ENCODE assay signal across 8 cellular contexts in genomic region chr2:152335851-152336102, GRCh38. TPM values are rescaled to one million over a fixed set of nuclear protein-coding genes. Genes with fewer than 3 reads are reported as not detected.
DNase-seq lines count a peak whose midpoint lies in the region; ATAC-seq, FAIRE-seq and TF ChIP-seq lines count a peak whose summit lies in the region.

No MANE protein-coding gene starts in this region.

- peaks cover 12% of the 10 kb centered on the region for H3K4me1 Mint-ChIP-seq in activated CD4-positive, alpha-beta memory T cell treated with anti-CD3 and anti-CD28 coated beads, Interleukin-2, amount 10 ng/mL, durations not matched to agents 7 days and 5 days

- H3K36me3 Mint-ChIP-seq in activated CD4-positive, alpha-beta memory T cell treated with anti-CD3 and anti-CD28 coated beads, Interleukin-2, amount 10 ng/mL, durations not matched to agents 7 days and 5 days (ENCODE audit: low read depth): no peaks in the 10 kb centered on the region

- no peaks in the 10 kb centered on the region for H3K9me3 Mint-ChIP-seq in activated CD4-positive, alpha-beta memory T cell treated with anti-CD3 and anti-CD28 coated beads, Interleukin-2, amount 10 ng/mL, durations not matched to agents 7 days and 5 days

- no peak for TF ChIP-seq CTCF in gastrocnemius medialis (IDR thresholded peaks at IDR 0.05 in 4 of 5, conservative IDR thresholded peaks at IDR 0.05 in 1 of 5)

- H3K27me3 Mint-ChIP-seq in activated CD4-positive, alpha-beta memory T cell treated with anti-CD3 and anti-CD28 coated beads, Interleukin-2, amount 10 ng/mL, durations not matched to agents 7 days and 5 days: peaks cover 49% of the 10 kb centered on the region

- no peaks in the 10 kb centered on the region for H3K36me3 ChIP-seq in gastrocnemius medialis

- DNase-seq in GM12891 (ENCODE audit: insufficient read length, low spot score) (peak; percentile 23), left cardiac atrium (peak; percentile 39), gastrocnemius medialis (peak in 1 of 2 donors; percentile 25), glomerular visceral epithelial cell (ENCODE audit: extremely low spot score) (no peak), NCI-H1694 (lab: John Stamatoyannopoulos, UW) (no peak)
- no peak for DNase-seq in activated CD4-positive, alpha-beta memory T cell treated with anti-CD3 and anti-CD28 coated beads, Interleukin-2, amount 10 ng/mL, durations not matched to agents 7 days and 5 days

- CTCF ChIA-PET in activated CD4-positive, alpha-beta memory T cell treated with anti-CD3 and anti-CD28 coated beads, Interleukin-2, amount 10 ng/mL, durations not matched to agents 7 days and 5 days (lab: Charles Lee): no interaction called here

- POLR2A ChIA-PET in activated CD4-positive, alpha-beta memory T cell treated with anti-CD3 and anti-CD28 coated beads, Interleukin-2, amount 10 ng/mL, durations not matched to agents 7 days and 5 days (lab: Charles Lee): no interaction called here

- in situ Hi-C loops in gastrocnemius medialis (cut with MboI; ENCODE audit: low sequenced_read_pairs in 4 of 4): loop anchor here (10.0 to 25.0 kb wide), 5 partner anchors 79 to 299 kb away; no protein-coding TSS in a partner anchor

- intact Hi-C loops in left cardiac atrium (cut with DNase I): loop anchor here (5.0 to 10.0 kb wide), 3 partner anchors 143 to 299 kb away; no protein-coding TSS in a partner anchor
- intact Hi-C loops in gastrocnemius medialis (cut with DNase I; ENCODE audit: low total_unique reads): loop anchor here (1.0 to 10.0 kb wide), 5 partner anchors 42 to 293 kb away; partner anchors contain the start of gene STAM2

- no peaks in the 10 kb centered on the region for H3K9me3 ChIP-seq in gastrocnemius medialis

- no peak for TF ChIP-seq POLR2A in GM12891 (IDR thresholded peaks at IDR 0.05; ENCODE audit: low read depth, low read length)
- no peak for TF ChIP-seq POLR2A in gastrocnemius medialis (IDR thresholded peaks at IDR 0.05)

- H3K27ac ChIP-seq in gastrocnemius medialis: peak overlapping the region; percentile 80 to 97 (median 96)

- H3K4me3 ChIP-seq in gastrocnemius medialis: peak overlapping the region; percentile 67 to 96 (median 86)

- FAIRE-seq in GM12891 (lab: Jason Lieb, UNC): no peak

- H3K27me3 ChIP-seq in gastrocnemius medialis: no peaks in the 10 kb centered on the region

- H3K4me3 Mint-ChIP-seq in activated CD4-positive, alpha-beta memory T cell treated with anti-CD3 and anti-CD28 coated beads, Interleukin-2, amount 10 ng/mL, durations not matched to agents 7 days and 5 days: peak overlapping the region; percentile 53

- peaks cover 25 to 47% of the 10 kb centered on the region in 2 donors for H3K4me1 ChIP-seq in gastrocnemius medialis

- no peak overlapping the region for H3K27ac Mint-ChIP-seq in activated CD4-positive, alpha-beta memory T cell treated with anti-CD3 and anti-CD28 coated beads, Interleukin-2, amount 10 ng/mL, durations not matched to agents 7 days and 5 days

- peak; percentile 24 for ATAC-seq in HG02642 (IDR thresholded peaks at IDR 0.05; ENCODE audit: poor library complexity, unreplicated experiment)
- ATAC-seq in left cardiac atrium: peak; percentile 16 to 17
- ATAC-seq in gastrocnemius medialis: peak; percentile 5 to 18
- ATAC-seq in GM18858 (IDR thresholded peaks at IDR 0.05; ENCODE audit: unreplicated experiment): no peak

TF ChIP-seq in GM12891, 5 proteins besides CTCF, POLR2A, EP300 and RAD21:
- TF ChIP-seq POLR2AphosphoS5 (IDR thresholded peaks at IDR 0.05; ENCODE audit: low read depth, low read length): no peak
- TF ChIP-seq SPI1 (IDR thresholded peaks at IDR 0.05; ENCODE audit: low read depth, low read length): no peak
- no peak for TF ChIP-seq PAX5 (IDR thresholded peaks at IDR 0.05; ENCODE audit: insufficient read depth, low read length, severe bottlenecking)
- no peak for TF ChIP-seq POU2F2 (IDR thresholded peaks at IDR 0.05; ENCODE audit: low read depth, low read length)
- TF ChIP-seq TAF1 (IDR thresholded peaks at IDR 0.05; ENCODE audit: low read depth, low read length): no peak

RNA-seq across cellular contexts. Expression of gene FMNL2, which starts 0.8 kb away (rescaled TPM):
- polyA plus RNA-seq in GM12891 (2012; ENCODE audit: low read depth, missing spikeins): 1.2 TPM
- total RNA-seq in activated CD4-positive, alpha-beta memory T cell treated with anti-CD3 and anti-CD28 coated beads, Interleukin-2, amount 10 ng/mL, durations not matched to agents 7 days and 5 days: 1 to 10 TPM; 1.0 to 1.1 TPM
- total RNA-seq in left cardiac atrium: 10 to 100 TPM; 11.3 to 16.6 TPM
- total RNA-seq in gastrocnemius medialis: 10 to 100 TPM in 2 of 4 donors, 1 to 10 TPM in 2; 6.7 to 17.2 (median 11.5) TPM

Comparison
In these comparisons a context has a peak if more than half of its experiments do, and no peak if none do; other contexts are left out.
1. DNase-seq: peak in GM12891 (single experiment) and left cardiac atrium (single experiment); none in activated CD4-positive, alpha-beta memory T cell treated with anti-CD3 and anti-CD28 coated beads, Interleukin-2, amount 10 ng/mL, durations not matched to agents 7 days and 5 days (single experiment), glomerular visceral epithelial cell (single experiment) and NCI-H1694 (single experiment).